In the genomic region with DNA sequence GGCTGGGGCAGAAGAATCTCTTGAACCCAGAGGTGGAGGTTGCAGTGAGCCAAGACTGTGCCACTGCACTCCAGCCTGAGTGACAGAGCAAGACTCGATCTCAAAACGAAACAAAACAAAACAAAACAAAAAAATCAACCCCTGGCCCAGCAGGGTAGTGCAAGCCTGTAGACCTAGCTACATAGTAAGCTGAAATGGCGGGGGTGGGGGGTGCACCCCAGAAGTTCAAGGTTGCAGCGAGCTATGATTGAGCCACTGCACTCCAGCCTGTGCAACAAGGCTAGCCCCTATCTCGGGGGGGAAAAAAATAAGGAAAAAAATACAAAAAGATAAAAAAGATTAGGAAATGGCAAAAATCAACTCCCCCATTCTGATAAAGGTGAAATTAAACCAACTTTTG, we compare ENCODE assay signal across 17 cellular contexts. TPM values are rescaled to one million over a fixed set of nuclear protein-coding genes. Genes with fewer than 3 reads are reported as not detected.
DNase-seq lines count a peak whose midpoint lies in the region; ATAC-seq and TF ChIP-seq lines count a peak whose summit lies in the region.
"Had no signal": no experiment of that assay in that cellular context is flagged by ENCODE, and none has a peak within 500 bp of the region (broad histone marks: within the 10 kb centered on the region; RNA-seq: fewer than 3 reads in every experiment).

No MANE protein-coding gene starts in this region.

- H4K20me1 ChIP-seq in H9 (ENCODE audit: control insufficient read depth, insufficient read depth, insufficient read length) = no peaks in the 10 kb centered on the region

- H3K14ac ChIP-seq in H9 (ENCODE audit: insufficient read depth, low read length) = no peak overlapping the region
- no peak overlapping the region for H3K14ac ChIP-seq in trophoblast cell (ENCODE audit: low read length)

- BruUV-seq in Panc1 (replicated peaks; lab: Mats Ljungman, UMichigan) = no TSS peak

- H3K27ac Mint-ChIP-seq in H9 = peak overlapping the region in 2 of 3 experiments; percentile 40 to 76; a peak in 2 of 7 replicates

- no peaks in the 10 kb centered on the region for H3K36me3 ChIP-seq in Panc1 (ENCODE audit: control insufficient read depth, insufficient read depth, low read length)
- H3K36me3 ChIP-seq in body of pancreas (replicated peaks in 1 of 2; ENCODE audit: insufficient read depth in 1 of 2, low read depth in 2 of 2) = no peaks in the 10 kb centered on the region
- H3K36me3 ChIP-seq in trophoblast cell (ENCODE audit: control insufficient read depth in 1 of 2, insufficient read depth in 2 of 2, low read length in 2 of 2) = peaks cover 0 to 2% of the 10 kb centered on the region in 2 experiments

- H4K8ac ChIP-seq in H9 (replicated peaks; ENCODE audit: insufficient read length, low read depth, low read length) (no peak overlapping the region), trophoblast cell (ENCODE audit: low read depth, low read length) (no peak overlapping the region)

- no peak overlapping the region for H3K56ac ChIP-seq in H9 (ENCODE audit: insufficient read length, low read depth, low read length)

- no peaks in the 10 kb centered on the region for H3K27me3 ChIP-seq in H9 (ENCODE audit: insufficient read depth, low read length)
- no peaks in the 10 kb centered on the region for H3K27me3 ChIP-seq in Panc1 (ENCODE audit: control insufficient read depth, insufficient read depth, low read length)
- H3K27me3 ChIP-seq in body of pancreas = no peaks in the 10 kb centered on the region
- no peaks in the 10 kb centered on the region for H3K27me3 ChIP-seq in trophoblast cell (ENCODE audit: insufficient read depth, low read length)
- H3K27me3 ChIP-seq: BLaER1 treated with 17β-estradiol and CSF1 and Interleukin-3, amounts not matched to agents 10 nM and 100 nM; SJSA1 had no signal

- H3K27me3 Mint-ChIP-seq in H9 (ENCODE audit: low read depth) = no peaks in the 10 kb centered on the region
- H3K27me3 Mint-ChIP-seq: CD8-positive, alpha-beta memory T cell had no signal

- H3K23me2 ChIP-seq in H9 (ENCODE audit: insufficient read length, low read depth, low read length, poor library complexity, severe bottlenecking) = no peaks in the 10 kb centered on the region

- TF ChIP-seq POLR2A in body of pancreas (IDR thresholded peaks at IDR 0.05) = no peak

- H3K9me3 Mint-ChIP-seq in H9 = no peaks in the 10 kb centered on the region
- H3K9me3 Mint-ChIP-seq: CD8-positive, alpha-beta memory T cell had no signal

- H2AK5ac ChIP-seq in H9 (ENCODE audit: insufficient read length, low read length) (no peak overlapping the region), trophoblast cell (ENCODE audit: low read length) (no peak overlapping the region)

- H3K4ac ChIP-seq in H9 (ENCODE audit: low read depth, low read length) (no peak overlapping the region), trophoblast cell (ENCODE audit: low read depth, low read length) (peak overlapping the region; percentile 93)

- no peak overlapping the region for H3K27ac ChIP-seq in H9 (ENCODE audit: insufficient read length, low read depth, low read length)
- H3K27ac ChIP-seq in Panc1 (ENCODE audit: low read length) = no peak overlapping the region
- no peak overlapping the region for H3K27ac ChIP-seq in body of pancreas
- no peak overlapping the region for H3K27ac ChIP-seq in trophoblast cell (ENCODE audit: low read depth, low read length)
- H3K27ac ChIP-seq: BLaER1 treated with 17β-estradiol and CSF1 and Interleukin-3, amounts not matched to agents 10 nM and 100 nM; PC-9; SJSA1 had no signal

- H3K36me3 Mint-ChIP-seq in H9 (ENCODE audit: insufficient read depth in 1 of 3, low read depth in 3 of 3) = peaks cover 0 to 8% (median 0%) of the 10 kb centered on the region in 3 experiments; a peak in 1 of 7 replicates
- H3K36me3 Mint-ChIP-seq: CD8-positive, alpha-beta memory T cell had no signal

- no peak overlapping the region for H4K12ac ChIP-seq in trophoblast cell (ENCODE audit: low read depth, low read length)

- H3K4me1 Mint-ChIP-seq in H9 = peaks cover 15 to 20% of the 10 kb centered on the region in 2 experiments

- intact Hi-C loops in Panc1 (cut with micrococcal nuclease; ENCODE audit: unreplicated experiment) = no loop called here
- intact Hi-C loops in body of pancreas (cut with DNase I) = no loop called here

- H3K18ac ChIP-seq in H9 (ENCODE audit: insufficient read length, low read depth, low read length) (no peak overlapping the region), trophoblast cell (ENCODE audit: low read length) (no peak overlapping the region)

- H3K4me3 ChIP-seq in Panc1 (ENCODE audit: low read depth in 2 of 2, low read length in 2 of 2) (no peak overlapping the region), body of pancreas (no peak overlapping the region), trophoblast cell (ENCODE audit: low read depth, low read length) (no peak overlapping the region)
- H3K4me3 ChIP-seq: BLaER1 treated with 17β-estradiol and CSF1 and Interleukin-3, amounts not matched to agents 10 nM and 100 nM; PC-9; SJSA1 had no signal

- 0 out of 2 replicates have a peak, but pooled peaks cover 2% of the 10 kb centered on the region for H3K4me1 ChIP-seq in H9 (ENCODE audit: insufficient read depth, low read length)
- H3K4me1 ChIP-seq in Panc1 (ENCODE audit: control insufficient read depth, insufficient read depth, low read length) = peaks cover 27% of the 10 kb centered on the region
- peaks cover 43% of the 10 kb centered on the region for H3K4me1 ChIP-seq in body of pancreas
- H3K4me1 ChIP-seq in trophoblast cell (ENCODE audit: control insufficient read depth in 1 of 2, insufficient read depth in 2 of 2, low read length in 2 of 2) = no peaks in the 10 kb centered on the region

- no CpG with 5 or more reads among the region's 5 CpGs for WGBS in H9 (ENCODE audit: extremely low coverage, insufficient read length, low lambda C conversion rate)
- 81 to 92% methylated on average over 5 of the region's 5 CpGs for WGBS in body of pancreas, 2 donors
- no CpG with 5 or more reads among the region's 5 CpGs for WGBS in trophoblast cell (ENCODE audit: extremely low coverage, insufficient coverage, insufficient read length)

- H3K9ac ChIP-seq in H9 (ENCODE audit: extremely low read depth, insufficient read length, low read length) = no peak overlapping the region
- no peak overlapping the region for H3K9ac ChIP-seq in trophoblast cell (ENCODE audit: low read length)
- H3K9ac ChIP-seq: BLaER1 treated with 17β-estradiol and CSF1 and Interleukin-3, amounts not matched to agents 10 nM and 100 nM had no signal

- no peak overlapping the region for H3T11ph ChIP-seq in H9 (ENCODE audit: low read length)

- no peak overlapping the region for H2BK20ac ChIP-seq in H9 (ENCODE audit: low read depth, low read length, poor library complexity, severe bottlenecking)

- no peak overlapping the region for H2BK12ac ChIP-seq in H9 (ENCODE audit: insufficient read length, low read depth, low read length)
- H2BK12ac ChIP-seq in trophoblast cell (ENCODE audit: low read length) = no peak overlapping the region

- H3K4me3 Mint-ChIP-seq in H9 = no peak overlapping the region
- H3K4me3 Mint-ChIP-seq: CD8-positive, alpha-beta memory T cell had no signal

- H2BK120ac ChIP-seq in H9 (ENCODE audit: low read depth, low read length, poor library complexity, severe bottlenecking) = no peak overlapping the region
- H2BK120ac ChIP-seq in trophoblast cell (ENCODE audit: insufficient read depth, low read length, poor library complexity) = no peak overlapping the region

- H3K9me3 ChIP-seq in H9 (ENCODE audit: control insufficient read depth, low read depth, low read length) (no peaks in the 10 kb centered on the region), Panc1 (ENCODE audit: control insufficient read depth, insufficient read depth, low read depth, low read length) (no peaks in the 10 kb centered on the region), body of pancreas (no peaks in the 10 kb centered on the region), trophoblast cell (ENCODE audit: insufficient read depth, low read depth, low read length) (no peaks in the 10 kb centered on the region)
- H3K9me3 ChIP-seq: SJSA1 had no signal

- H3K4me2 ChIP-seq in H9 (ENCODE audit: insufficient read depth, insufficient read length, low read length) (no peak overlapping the region), trophoblast cell (ENCODE audit: low read length) (no peak overlapping the region)
- H3K4me2 ChIP-seq: BLaER1 treated with 17β-estradiol and CSF1 and Interleukin-3, amounts not matched to agents 10 nM and 100 nM; PC-9 had no signal

- H4K91ac ChIP-seq in H9 (ENCODE audit: insufficient read length, low read depth, low read length) (no peak overlapping the region), trophoblast cell (ENCODE audit: low read depth, low read length) (no peak overlapping the region)

- no peak overlapping the region for H4K5ac ChIP-seq in H9 (ENCODE audit: insufficient read length, low read depth, low read length)

- H3K79me2 ChIP-seq in H9 (ENCODE audit: insufficient read depth, low read length) (peaks cover 59% of the 10 kb centered on the region; the same call in 1 of the 2 replicates), trophoblast cell (ENCODE audit: control insufficient read depth, insufficient read depth, low read length, poor library complexity) (peaks cover 3% of the 10 kb centered on the region)

- CTCF ChIA-PET in Panc1 (lab: Charles Lee) = no interaction called here

- no peak overlapping the region for H2BK15ac ChIP-seq in H9 (ENCODE audit: low read depth, low read length)

- no peak overlapping the region for H3K23ac ChIP-seq in H9 (ENCODE audit: insufficient read length, low read depth, low read length)
- H3K23ac ChIP-seq in trophoblast cell (ENCODE audit: low read length) = no peak overlapping the region

- TF ChIP-seq CTCF in H9 (conservative IDR thresholded peaks at IDR 0.05) (no peak), Panc1 (IDR thresholded peaks at IDR 0.05) (no peak), body of pancreas (IDR thresholded peaks at IDR 0.05) (no peak)

- in situ Hi-C loops in Panc1 (cut with HindIII; ENCODE audit: low pct_unique_long_range_greater_than_20kb, low sequenced_read_pairs) = no loop called here

- POLR2A ChIA-PET in Panc1 (lab: Charles Lee) = no interaction called here

- no peak for DNase-seq in H9
- no peak for DNase-seq in Panc1 (ENCODE audit: low read depth, low spot score)
- no peak for DNase-seq in body of pancreas
- no peak for DNase-seq in trophoblast cell
- DNase-seq: CD8-positive, alpha-beta memory T cell; DMS53; H7; NCI-H1417 treated with DMSO at 0.1 percent for 48 hours; NCI-H187 treated with DMSO at 0.1 percent for 48 hours; NCI-H345; NCI-H524 treated with DMSO at 0.1 percent for 48 hours; PC-9 had no signal

- H2AFZ ChIP-seq in H9 (ENCODE audit: low read length) (no peak overlapping the region), trophoblast cell (ENCODE audit: insufficient read depth, low read length, poor library complexity) (no peak overlapping the region)
- H2AFZ ChIP-seq: PC-9 had no signal

- ATAC-seq in Panc1 = peak; percentile 46; the same call in 1 of the 2 replicates
- ATAC-seq in body of pancreas = peak; percentile 21
- ATAC-seq in HG02678 (IDR thresholded peaks at IDR 0.05; ENCODE audit: unreplicated experiment) = no peak
- no peak for ATAC-seq in GM19023 (IDR thresholded peaks at IDR 0.05; ENCODE audit: unreplicated experiment)
- no peak for ATAC-seq in GM19351 (IDR thresholded peaks at IDR 0.05; ENCODE audit: unreplicated experiment)

- H3K79me1 ChIP-seq in H9 (ENCODE audit: insufficient read depth, low read depth, low read length, poor library complexity, severe bottlenecking) = peaks cover 6% of the 10 kb centered on the region
- no peaks in the 10 kb centered on the region for H3K79me1 ChIP-seq in trophoblast cell (ENCODE audit: low read length)

- H2BK5ac ChIP-seq in H9 (ENCODE audit: insufficient read length, low read length) (no peak overlapping the region), trophoblast cell (ENCODE audit: low read depth, low read length, poor library complexity) (no peak overlapping the region)

RNA-seq across cellular contexts. Expression of gene ATL2, which starts 6.4 kb away (rescaled TPM):
- total RNA-seq in H9 (2021) (66.7 and 70.9 TPM in 2 replicates), Panc1 (2021; ENCODE audit: unreplicated experiment) (78.7 TPM), body of pancreas (10 to 100 TPM; 43.6 to 62.6 TPM)
- polyA plus RNA-seq in Panc1 (2012; ENCODE audit: insufficient read length) = 33.7 TPM
- polyA plus RNA-seq in trophoblast cell (2013) = 18.5 and 19.2 TPM in 2 replicates

Comparison
In these comparisons a context has a peak if more than half of its experiments do, and no peak if none do; other contexts are left out.
1. ATAC-seq: peak in Panc1 (single experiment) and body of pancreas (single experiment); none in HG02678 (single experiment), GM19023 (single experiment) and GM19351 (single experiment).